20 cellular contexts compared by ENCODE assay signal in genomic region chr1:234559152-234559916, GRCh38. TPM values are rescaled to one million over a fixed set of nuclear protein-coding genes. Genes with fewer than 3 reads are reported as not detected.
DNase-seq lines count a peak whose midpoint lies in the region; ATAC-seq and TF ChIP-seq lines count a peak whose summit lies in the region.
"Had no signal": no experiment of that assay in that cellular context is flagged by ENCODE, and none has a peak within 500 bp of the region (broad histone marks: within the 10 kb centered on the region; RNA-seq: fewer than 3 reads in every experiment).

No MANE protein-coding gene starts in this region.

- no peaks in the 10 kb centered on the region for H3K36me3 ChIP-seq in muscle layer of colon (ENCODE audit: insufficient read depth, low read length)
- H3K36me3 ChIP-seq: ascending aorta; BLaER1 treated with 17β-estradiol and CSF1 and Interleukin-3, amounts not matched to agents 10 nM and 100 nM; suprapubic skin had no signal

- no peaks in the 10 kb centered on the region for H3K27me3 ChIP-seq in muscle layer of colon (ENCODE audit: control insufficient read depth in 1 of 2, insufficient read depth in 2 of 2, low read length in 2 of 2)
- H3K27me3 ChIP-seq: ascending aorta; BLaER1 treated with 17β-estradiol and CSF1 and Interleukin-3, amounts not matched to agents 10 nM and 100 nM; suprapubic skin had no signal

- H3K9ac ChIP-seq in muscle layer of colon (ENCODE audit: low read length) = no peak overlapping the region
- H3K9ac ChIP-seq: BLaER1 treated with 17β-estradiol and CSF1 and Interleukin-3, amounts not matched to agents 10 nM and 100 nM had no signal

- peaks cover 17% of the 10 kb centered on the region for H3K4me1 ChIP-seq in muscle layer of colon (ENCODE audit: insufficient read depth, low read length)

- no peaks in the 10 kb centered on the region for H3K9me3 ChIP-seq in muscle layer of colon (ENCODE audit: low read length)
- H3K9me3 ChIP-seq: ascending aorta, suprapubic skin had no signal

- in situ Hi-C loops in GM13976 (cut with MboI; ENCODE audit: low sequenced_read_pairs, unreplicated experiment) = no loop called here

- H3K27ac ChIP-seq in angular gyrus (ENCODE audit: low read depth, low read length) = peak overlapping the region; percentile 44
- H3K27ac ChIP-seq in muscle layer of colon (ENCODE audit: low read depth, low read length) = peak overlapping the region; percentile 50
- H3K27ac ChIP-seq: ascending aorta, suprapubic skin had no signal

- DNase-seq in DMS53 treated with DMSO at 0.1 percent for 48 hours (lab: John Stamatoyannopoulos, UW; ENCODE audit: unreplicated experiment) = peak; percentile 76
- peak; percentile 91 for DNase-seq in NCI-H2029 (lab: John Stamatoyannopoulos, UW)
- no peak for DNase-seq in GM13976 (ENCODE audit: low spot score)
- DNase-seq in SK-N-DZ (ENCODE audit: low spot score) = no peak
- DNase-seq: activated CD8-positive, alpha-beta memory T cell treated with anti-CD3 and anti-CD28 coated beads, Interleukin-2, amount 50 U/mL, for 4 hours; Kasumi-1; naive thymus-derived CD8-positive, alpha-beta T cell; NCI-H1930; NCI-H526; T1000 had no signal

- H3K4me3 ChIP-seq in muscle layer of colon (ENCODE audit: low read depth in 1 of 2, low read length in 2 of 2) = no peak overlapping the region
- H3K4me3 ChIP-seq: ascending aorta; BLaER1 treated with 17β-estradiol and CSF1 and Interleukin-3, amounts not matched to agents 10 nM and 100 nM; suprapubic skin had no signal

- no peak for TF ChIP-seq CTCF in GM13976 (IDR thresholded peaks at IDR 0.05; ENCODE audit: borderline replicate concordance, control extremely low read depth, extremely low read depth, insufficient read depth, missing control alignments)

- no peak for ATAC-seq in GM18511 (IDR thresholded peaks at IDR 0.05; ENCODE audit: unreplicated experiment)
- ATAC-seq in GM18909 (IDR thresholded peaks at IDR 0.05; ENCODE audit: poor library complexity, unreplicated experiment) = no peak
- ATAC-seq: activated T-helper 17 cell treated with anti-CD3 and anti-CD28 coated beads, Interleukin-2, amount 50 U/mL, for 72 hours; left colon; naive thymus-derived CD8-positive, alpha-beta T cell; stimulated activated effector memory CD8-positive, alpha-beta T cell treated with anti-CD3 and anti-CD28 coated beads, Interleukin-12 subunit alpha, Interleukin-12 subunit beta, amount 100 ng/mL, for 72 hours had no signal

RNA-seq across cellular contexts. Expression of gene IRF2BP2, which starts 50.6 kb away (rescaled TPM):
- 32.0 and 33.3 TPM in 2 replicates for polyA plus RNA-seq in SK-N-DZ (2014; cell fraction: cytosol; rRNA removed)
- polyA plus RNA-seq in SK-N-DZ (2014; cell fraction: nucleus; rRNA removed) = 24.3 and 26.1 TPM in 2 replicates

Comparison
In these comparisons a context has a peak if more than half of its experiments do, and no peak if none do; other contexts are left out.
1. DNase-seq: peak in DMS53 treated with DMSO at 0.1 percent for 48 hours (single experiment) and NCI-H2029 (single experiment); none in GM13976 (single experiment) and SK-N-DZ (single experiment).